ENCODE assay signal across 8 cellular contexts in the genomic region with DNA sequence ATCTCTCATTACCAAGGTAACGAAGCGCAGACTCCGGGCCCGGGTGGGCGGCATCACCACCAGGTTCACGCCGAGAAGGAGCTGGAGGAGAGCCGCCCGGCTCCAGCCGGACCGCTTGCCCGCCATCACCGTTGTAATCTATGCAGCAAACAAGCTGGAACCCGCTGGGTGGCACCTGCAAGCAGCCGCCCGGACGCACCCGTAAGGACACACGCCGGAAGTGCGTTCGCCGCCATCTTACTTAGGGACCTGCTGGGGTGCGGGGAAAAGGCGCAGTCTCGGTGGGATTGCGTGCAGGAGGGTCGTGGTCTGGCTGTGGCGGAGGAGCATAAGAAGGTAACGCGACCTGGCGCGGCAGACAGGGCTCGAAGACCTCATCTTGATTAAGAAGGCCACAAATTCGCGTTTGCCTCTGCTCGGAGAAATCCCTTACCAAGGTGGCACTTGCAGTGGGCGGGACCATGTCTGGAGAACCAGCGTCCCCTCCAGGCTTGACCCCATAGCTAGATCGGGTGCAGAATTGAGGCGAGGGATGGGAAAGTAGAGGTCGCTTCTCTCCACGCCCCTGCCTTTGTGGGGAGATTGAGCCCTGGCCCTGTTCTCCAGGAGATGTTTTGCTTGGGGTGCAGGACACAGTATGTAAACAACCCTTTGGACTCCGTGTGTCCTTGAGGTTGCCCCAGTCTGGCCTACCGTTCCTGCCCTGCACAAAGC. TPM values are rescaled to one million over a fixed set of nuclear protein-coding genes. Genes with fewer than 3 reads are reported as not detected.
DNase-seq lines count a peak whose midpoint lies in the region; ATAC-seq and TF ChIP-seq lines count a peak whose summit lies in the region.

A gene with protein sequence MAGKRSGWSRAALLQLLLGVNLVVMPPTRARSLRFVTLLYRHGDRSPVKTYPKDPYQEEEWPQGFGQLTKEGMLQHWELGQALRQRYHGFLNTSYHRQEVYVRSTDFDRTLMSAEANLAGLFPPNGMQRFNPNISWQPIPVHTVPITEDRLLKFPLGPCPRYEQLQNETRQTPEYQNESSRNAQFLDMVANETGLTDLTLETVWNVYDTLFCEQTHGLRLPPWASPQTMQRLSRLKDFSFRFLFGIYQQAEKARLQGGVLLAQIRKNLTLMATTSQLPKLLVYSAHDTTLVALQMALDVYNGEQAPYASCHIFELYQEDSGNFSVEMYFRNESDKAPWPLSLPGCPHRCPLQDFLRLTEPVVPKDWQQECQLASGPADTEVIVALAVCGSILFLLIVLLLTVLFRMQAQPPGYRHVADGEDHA (minus strand): TSS at position 151 of the 714 bp plus-strand sequence. CDS start 25 bp downstream, at position 126.

- H3K27me3 ChIP-seq in HUES48 (ENCODE audit: control insufficient read depth, insufficient read depth, low read length) (no peaks in the 10 kb centered on the region), muscle layer of colon (ENCODE audit: control insufficient read depth in 1 of 2, insufficient read depth in 2 of 2, low read length in 2 of 2) (no peaks in the 10 kb centered on the region)

- DNase-seq in DMS114 treated with DMSO at 0.1 percent for 48 hours (lab: John Stamatoyannopoulos, UW; ENCODE audit: unreplicated experiment), result peak; percentile 85
- DNase-seq in OCI-LY7 (ENCODE audit: low spot score), result peak; percentile 96
- peak; percentile 84 for DNase-seq in activated T-cell treated with anti-CD3 and anti-CD28 coated beads for 48 hours (ENCODE audit: low read depth)
- peak; percentile 95 to 96 for DNase-seq in erythroblast (lab: John Stamatoyannopoulos, UW)
- peak; percentile 76 to 79 for DNase-seq in stimulated activated CD8-positive, alpha-beta memory T cell treated with anti-CD3 and anti-CD28 coated beads, Interleukin-7, amount 100 ng/mL, for 4 hours (ENCODE audit: low read depth in 2 of 2)

- peak within 1 kb of the TSS; percentile 85 for H3K27ac ChIP-seq in HUES48 (ENCODE audit: low read depth, low read length)
- peak within 1 kb of the TSS; percentile 60 for H3K27ac ChIP-seq in OCI-LY7 (ENCODE audit: low read depth, low read length, poor library complexity, severe bottlenecking)
- peak within 1 kb of the TSS; percentile 83 for H3K27ac ChIP-seq in muscle layer of colon (ENCODE audit: low read depth, low read length)

- TF ChIP-seq CTCF in OCI-LY7 (conservative IDR thresholded peaks at IDR 0.05; ENCODE audit: low read length), result peak; percentile 70

- H3K36me3 ChIP-seq in HUES48 (ENCODE audit: control insufficient read depth, insufficient read depth, low read length), result peaks cover 25% of the 10 kb centered on the region
- H3K36me3 ChIP-seq in OCI-LY7 (ENCODE audit: insufficient read depth, low read length), result peaks cover 21% of the 10 kb centered on the region; the same call in 1 of the 2 replicates
- H3K36me3 ChIP-seq in muscle layer of colon (ENCODE audit: insufficient read depth, low read length), result peaks cover 19% of the 10 kb centered on the region

- peak; percentile 93 for TF ChIP-seq POLR2A in erythroblast (IDR thresholded peaks at IDR 0.05; ENCODE audit: low read length)

- intact Hi-C loops in OCI-LY7 (cut with micrococcal nuclease; ENCODE audit: unreplicated experiment), result loop anchor here (1.0 kb wide), 2 partner anchors 33 to 72 kb away; no protein-coding TSS in a partner anchor

- H4K20me1 ChIP-seq in OCI-LY7 (ENCODE audit: insufficient read depth, low read length), result no peaks in the 10 kb centered on the region

- peak within 1 kb of the TSS; percentile 83 for H3K4me2 ChIP-seq in OCI-LY7 (ENCODE audit: low read length)

- H3K4me1 ChIP-seq in HUES48 (ENCODE audit: control insufficient read depth, insufficient read depth, low read length) (0 out of 2 replicates have a peak, but pooled peaks cover 3% of the 10 kb centered on the region), OCI-LY7 (ENCODE audit: insufficient read depth, low read length, poor library complexity, severe bottlenecking) (peaks cover 13% of the 10 kb centered on the region), muscle layer of colon (ENCODE audit: insufficient read depth, low read length) (peaks cover 25% of the 10 kb centered on the region)

- H3K9me3 ChIP-seq in HUES48 (ENCODE audit: control insufficient read depth, insufficient read depth, low read length), result no peaks in the 10 kb centered on the region
- H3K9me3 ChIP-seq in OCI-LY7 (ENCODE audit: low read length), result no peaks in the 10 kb centered on the region
- H3K9me3 ChIP-seq in muscle layer of colon (ENCODE audit: low read length), result no peaks in the 10 kb centered on the region

- POLR2A ChIA-PET in OCI-LY7 (lab: Charles Lee), result interaction anchor here (0.5 to 2.7 kb wide), 14 partner anchors 11 to 151 kb away, joined by 3 to 25 read pairs (median 6); a partner anchor contains a TSS

- BruUV-seq in OCI-LY7 (replicated peaks; lab: Mats Ljungman, UMichigan), result TSS peak; percentile 90

- CTCF ChIA-PET in OCI-LY7 (lab: Charles Lee; ENCODE audit: unreplicated experiment), result interaction anchor here (0.7 to 2.5 kb wide), 4 partner anchors 10 to 71 kb away, joined by 3 to 19 read pairs (median 8); a partner anchor contains a TSS

- ATAC-seq in GM21423 (IDR thresholded peaks at IDR 0.05; ENCODE audit: unreplicated experiment), result peak; percentile 91

- no peaks in the 10 kb centered on the region for H3K9me2 ChIP-seq in OCI-LY7 (ENCODE audit: insufficient read depth, low read length)

- peak within 1 kb of the TSS; percentile 83 for H2AFZ ChIP-seq in OCI-LY7 (ENCODE audit: low read length)

- H3K9ac ChIP-seq in HUES48 (ENCODE audit: low read depth, low read length), result peak within 1 kb of the TSS; percentile 87
- H3K9ac ChIP-seq in muscle layer of colon (ENCODE audit: low read length), result peak within 1 kb of the TSS; percentile 95

- H3K79me2 ChIP-seq in OCI-LY7 (ENCODE audit: insufficient read depth, low read depth, low read length), result peaks cover 20% of the 10 kb centered on the region; the same call in 1 of the 2 replicates

- H3K4me3 ChIP-seq in HUES48 (ENCODE audit: low read depth, low read length) (peak within 1 kb of the TSS; percentile 83), OCI-LY7 (ENCODE audit: low read depth, low read length, poor library complexity, severe bottlenecking) (peak within 1 kb of the TSS; percentile 89), muscle layer of colon (ENCODE audit: low read depth in 1 of 2, low read length in 2 of 2) (peak within 1 kb of the TSS; percentile 75 to 99)

RNA-seq across cellular contexts. Expression of the gene that starts here (rescaled TPM):
- total RNA-seq in OCI-LY7 (2014; rRNA removed; shearing (Covaris generic)), result 24.5 TPM in 2 replicates
- 24.2 and 26.5 TPM in 2 replicates for total RNA-seq in OCI-LY7 (2022)

Comparison
In these comparisons a context has a peak if more than half of its experiments do, and no peak if none do; other contexts are left out.
1. Peak in every context shown above with its lines: DNase-seq, ATAC-seq, H3K4me3 ChIP-seq and H3K27ac ChIP-seq.